Comparison of ENCODE assay signal across 29 cellular contexts in the genomic region with DNA sequence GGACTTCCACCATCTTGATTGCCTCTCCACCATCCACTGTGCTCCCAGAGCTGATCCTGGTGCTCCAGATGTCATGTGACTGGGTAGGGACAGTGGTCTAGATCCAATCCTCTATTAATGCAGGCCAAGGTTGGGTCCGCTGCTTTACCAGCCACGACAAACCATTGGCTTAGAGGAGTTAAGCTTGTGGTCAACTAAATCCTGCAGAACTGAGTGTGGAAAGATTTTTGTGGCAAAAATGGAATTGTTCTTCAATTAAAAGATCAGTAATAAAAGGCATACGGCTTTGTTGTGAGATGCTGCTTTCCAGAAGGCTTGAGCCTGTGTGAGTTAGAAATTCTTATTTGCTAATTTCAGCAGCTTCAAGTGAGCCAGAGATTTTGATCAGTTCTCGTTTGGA. TPM values are rescaled to one million over a fixed set of nuclear protein-coding genes. Genes with fewer than 3 reads are reported as not detected.
"Had no signal": no experiment of that assay in that cellular context is flagged by ENCODE, and none has a peak within 500 bp of the region (broad histone marks: within the 10 kb centered on the region; RNA-seq: fewer than 3 reads in every experiment).

No MANE protein-coding gene starts in this region.

- H3K27ac ChIP-seq: adrenal gland, SK-N-MC had no signal

- ATAC-seq: activated T-cell treated with anti-CD3 and anti-CD28 coated beads, Interleukin-2, amount 50 U/mL, for 72 hours; T-cell had no signal

- H3K4me3 Mint-ChIP-seq: activated CD4-positive, alpha-beta memory T cell treated with anti-CD3 and anti-CD28 coated beads for 36 hours; activated CD4-positive, alpha-beta T cell treated with anti-CD3 and anti-CD28 coated beads, Interleukin-2, amount 10 ng/mL, durations not matched to agents 7 days and 5 days; activated naive CD8-positive, alpha-beta T cell treated with anti-CD3 and anti-CD28 coated beads, Interleukin-2, amount 10 ng/mL, durations not matched to agents 7 days and 5 days; activated T-cell treated with anti-CD3 and anti-CD28 coated beads, Interleukin-2, amount 50 U/mL, for 72 hours; brain; T-cell had no signal

- H3K9me3 Mint-ChIP-seq: activated CD4-positive, alpha-beta memory T cell treated with anti-CD3 and anti-CD28 coated beads for 36 hours; activated CD4-positive, alpha-beta T cell treated with anti-CD3 and anti-CD28 coated beads, Interleukin-2, amount 10 ng/mL, durations not matched to agents 7 days and 5 days; activated naive CD8-positive, alpha-beta T cell treated with anti-CD3 and anti-CD28 coated beads, Interleukin-2, amount 10 ng/mL, durations not matched to agents 7 days and 5 days; activated T-cell treated with anti-CD3 and anti-CD28 coated beads, Interleukin-2, amount 50 U/mL, for 72 hours; activated T-helper 2 cell treated with anti-CD3 and anti-CD28 coated beads, Interferon-gamma antibody, Interleukin-2, Interleukin-4, amounts not matched to agents 10 μg/mL and 5 μg/mL and 100 μg/mL, durations not matched to agents 14 hours and 24 hours and 36 hours; brain; T-cell had no signal

- H3K4me3 ChIP-seq: adrenal gland, MG63, SK-N-MC had no signal

- DNase-seq: activated CD4-positive, alpha-beta memory T cell treated with anti-CD3 and anti-CD28 coated beads for 36 hours; activated CD4-positive, alpha-beta T cell treated with anti-CD3 and anti-CD28 coated beads, Interleukin-2, amount 10 ng/mL, durations not matched to agents 7 days and 5 days; activated CD4-positive, CD25-positive, alpha-beta regulatory T cell; activated gamma-delta T cell treated with Interleukin-2 at 50 U/mL for 16 hours; activated naive CD4-positive, alpha-beta T cell treated with anti-CD3 and anti-CD28 coated beads, Interleukin-2, amount 50 U/mL, for 16 hours; activated naive CD8-positive, alpha-beta T cell treated with anti-CD3 and anti-CD28 coated beads, Interleukin-2, amount 10 ng/mL, durations not matched to agents 7 days and 5 days; activated T-cell treated with anti-CD3 and anti-CD28 coated beads, Interleukin-2, amount 50 U/mL, for 72 hours; adrenal gland; aorta; MG63; MV-4-11; NCI-H1092 treated with DMSO at 0.1 percent for 48 hours; NCI-H1417 treated with DMSO at 0.1 percent for 48 hours; NCI-H1694; NCI-H2029; NCI-H2107; NCI-H2171 treated with DMSO at 0.1 percent for 48 hours; NCI-H226; NCI-H526; NCI-H82; SIG-M5; T-cell; T-helper 2 cell; T1000 had no signal

- FAIRE-seq: TTC549 had no signal

- H3K4me1 ChIP-seq: adrenal gland had no signal

- H3K4me1 Mint-ChIP-seq: activated CD4-positive, alpha-beta T cell treated with anti-CD3 and anti-CD28 coated beads, Interleukin-2, amount 10 ng/mL, durations not matched to agents 7 days and 5 days; activated naive CD8-positive, alpha-beta T cell treated with anti-CD3 and anti-CD28 coated beads, Interleukin-2, amount 10 ng/mL, durations not matched to agents 7 days and 5 days; T-cell had no signal

- H3K9me3 ChIP-seq: adrenal gland, MG63 had no signal

- H3K36me3 ChIP-seq: adrenal gland, MG63 had no signal

- H3K36me3 Mint-ChIP-seq: activated CD4-positive, alpha-beta memory T cell treated with anti-CD3 and anti-CD28 coated beads for 36 hours; activated naive CD8-positive, alpha-beta T cell treated with anti-CD3 and anti-CD28 coated beads, Interleukin-2, amount 10 ng/mL, durations not matched to agents 7 days and 5 days; T-cell had no signal

- H3K27ac Mint-ChIP-seq: activated CD4-positive, alpha-beta memory T cell treated with anti-CD3 and anti-CD28 coated beads for 36 hours; activated CD4-positive, alpha-beta T cell treated with anti-CD3 and anti-CD28 coated beads, Interleukin-2, amount 10 ng/mL, durations not matched to agents 7 days and 5 days; activated naive CD8-positive, alpha-beta T cell treated with anti-CD3 and anti-CD28 coated beads, Interleukin-2, amount 10 ng/mL, durations not matched to agents 7 days and 5 days; activated T-cell treated with anti-CD3 and anti-CD28 coated beads, Interleukin-2, amount 50 U/mL, for 72 hours; activated T-helper 2 cell treated with anti-CD3 and anti-CD28 coated beads, Interferon-gamma antibody, Interleukin-2, Interleukin-4, amounts not matched to agents 10 μg/mL and 5 μg/mL and 100 μg/mL, durations not matched to agents 14 hours and 24 hours and 36 hours; brain; T-cell had no signal

- H3K27me3 ChIP-seq: adrenal gland, MG63 had no signal

- H3K27me3 Mint-ChIP-seq: brain had no signal

RNA-seq across cellular contexts. Expression of a gene that starts 30.7 kb away (rescaled TPM):
- total RNA-seq: activated CD4-positive, alpha-beta T cell treated with anti-CD3 and anti-CD28 coated beads, Interleukin-2, amount 10 ng/mL, durations not matched to agents 7 days and 5 days; activated T-helper 2 cell treated with anti-CD3 and anti-CD28 coated beads, Interferon-gamma antibody, Interleukin-2, Interleukin-4, amounts not matched to agents 10 μg/mL and 5 μg/mL and 100 μg/mL, durations not matched to agents 14 hours and 24 hours and 36 hours; OCI-LY7 had no signal
